In the genomic region with DNA sequence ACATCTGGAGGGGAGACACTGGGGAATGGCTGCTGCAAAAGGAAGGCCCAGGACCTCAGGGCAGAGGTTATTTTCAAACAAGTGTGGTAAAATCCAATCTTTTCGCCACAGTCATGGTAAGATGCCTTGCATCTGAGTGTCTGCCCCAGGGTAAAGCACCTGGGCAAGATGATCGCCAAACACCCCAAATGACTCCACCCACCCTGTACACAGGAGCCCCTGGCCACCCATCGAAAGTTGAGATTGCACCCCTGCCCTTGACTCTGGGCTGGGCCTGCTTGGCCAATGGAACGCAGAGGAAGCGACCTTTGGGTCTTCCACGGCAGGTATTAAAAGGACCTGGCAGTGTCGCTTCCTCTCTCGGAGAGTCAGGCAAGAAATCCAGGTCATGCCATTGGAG, we compare ENCODE assay signal across 23 cellular contexts.
DNase-seq lines count a peak whose midpoint lies in the region; ATAC-seq, FAIRE-seq and TF ChIP-seq lines count a peak whose summit lies in the region.
"Had no signal": no experiment of that assay in that cellular context is flagged by ENCODE, and none has a peak within 500 bp of the region (broad histone marks: within the 10 kb centered on the region; RNA-seq: fewer than 3 reads in every experiment).

No MANE protein-coding gene starts in this region.

- no peak overlapping the region for H3K4me3 Mint-ChIP-seq in astrocyte (ENCODE audit: unreplicated experiment)
- no peak overlapping the region for H3K4me3 Mint-ChIP-seq in osteocyte (ENCODE audit: unreplicated experiment)
- H3K4me3 Mint-ChIP-seq: B cell; CD8-positive, alpha-beta T cell; HFFc6 had no signal

- H3K4me1 Mint-ChIP-seq in astrocyte (ENCODE audit: low read depth, unreplicated experiment) = peaks cover 6% of the 10 kb centered on the region
- H3K4me1 Mint-ChIP-seq in osteocyte (ENCODE audit: unreplicated experiment) = peaks cover 63% of the 10 kb centered on the region
- H3K4me1 Mint-ChIP-seq: B cell had no signal

- H3K4me2 ChIP-seq in IMR-90 (ENCODE audit: low read depth, low read length) = no peak overlapping the region
- no peak overlapping the region for H3K4me2 ChIP-seq in astrocyte (ENCODE audit: low read length)
- H3K4me2 ChIP-seq: BLaER1 had no signal

- peak overlapping the region; percentile 92 for H2BK20ac ChIP-seq in IMR-90 (ENCODE audit: low read depth, low read length)

- POLR2A ChIA-PET in IMR-90 (lab: Charles Lee; ENCODE audit: unreplicated experiment) = no interaction called here

- in situ Hi-C loops in IMR-90 (cut with MboI; ENCODE audit: low sequenced_read_pairs) = no loop called here

- H3K56ac ChIP-seq in IMR-90 (ENCODE audit: extremely low read depth, insufficient read depth, low read length) = no peak overlapping the region

- no peak for ATAC-seq in IMR-90 (ENCODE audit: low read depth)
- ATAC-seq in upper lobe of right lung = no peak
- ATAC-seq in HG03432 (IDR thresholded peaks at IDR 0.05; ENCODE audit: unreplicated experiment) = no peak
- ATAC-seq: CD8-positive, alpha-beta T cell had no signal

- H3K27me3 ChIP-seq in IMR-90 (ENCODE audit: control insufficient read depth, insufficient read depth, low read length) (peaks cover 2% of the 10 kb centered on the region; the same call in 1 of the 2 replicates), astrocyte (ENCODE audit: insufficient read depth, low read length) (no peaks in the 10 kb centered on the region), upper lobe of right lung (no peaks in the 10 kb centered on the region), vagina (no peaks in the 10 kb centered on the region)
- H3K27me3 ChIP-seq: BLaER1 had no signal

- TF ChIP-seq POLR2A in IMR-90 (IDR thresholded peaks at IDR 0.05; ENCODE audit: low read depth, low read length) (no peak), vagina (IDR thresholded peaks at IDR 0.05) (no peak)

- no peak overlapping the region for H2BK5ac ChIP-seq in IMR-90 (ENCODE audit: low read depth, low read length, poor library complexity, severe bottlenecking)

- H4K20me1 ChIP-seq in IMR-90 (ENCODE audit: insufficient read depth, low read length) (no peaks in the 10 kb centered on the region), astrocyte (ENCODE audit: insufficient read depth, low read length) (no peaks in the 10 kb centered on the region)
- H4K20me1 ChIP-seq: BLaER1 had no signal

- H2BK15ac ChIP-seq in IMR-90 (ENCODE audit: low read depth, low read length) = peak overlapping the region; percentile 71; the same call in 1 of the 3 replicates

- H2AFZ ChIP-seq in IMR-90 (replicated peaks; ENCODE audit: low read length, poor library complexity) (no peak overlapping the region), astrocyte (ENCODE audit: low read depth, low read length) (no peak overlapping the region)

- H4K5ac ChIP-seq in IMR-90 (ENCODE audit: low read depth, low read length) = no peak overlapping the region; the same call in 1 of the 2 replicates

- H3K27me3 Mint-ChIP-seq in astrocyte (ENCODE audit: low read depth, unreplicated experiment) (peaks cover 28% of the 10 kb centered on the region), osteocyte (ENCODE audit: unreplicated experiment) (no peaks in the 10 kb centered on the region)

- H3K36me3 ChIP-seq in IMR-90 (ENCODE audit: control insufficient read depth, insufficient read depth, low read length) = no peaks in the 10 kb centered on the region
- H3K36me3 ChIP-seq in astrocyte (ENCODE audit: insufficient read depth, low read length) = no peaks in the 10 kb centered on the region
- no peaks in the 10 kb centered on the region for H3K36me3 ChIP-seq in upper lobe of right lung
- no peaks in the 10 kb centered on the region for H3K36me3 ChIP-seq in vagina
- H3K36me3 ChIP-seq: BLaER1, HAP-1 had no signal

- H2BK120ac ChIP-seq in IMR-90 (ENCODE audit: low read depth, low read length) = peak overlapping the region; percentile 89

- H3K18ac ChIP-seq in IMR-90 (ENCODE audit: low read depth, low read length) = no peak overlapping the region; the same call in 1 of the 2 replicates

- H3K23ac ChIP-seq in IMR-90 (ENCODE audit: low read depth, low read length) = peak overlapping the region; percentile 94; the same call in 1 of the 2 replicates

- no peaks in the 10 kb centered on the region for H3K79me1 ChIP-seq in IMR-90 (ENCODE audit: low read depth in 1 of 2, low read length in 2 of 2)

- no peak overlapping the region for H2AK9ac ChIP-seq in IMR-90 (replicated peaks; ENCODE audit: low read depth, low read length, poor library complexity)

- H3K27ac Mint-ChIP-seq in astrocyte (ENCODE audit: unreplicated experiment) (no peak overlapping the region), osteocyte (ENCODE audit: unreplicated experiment) (peak overlapping the region; percentile 97)
- H3K27ac Mint-ChIP-seq: B cell; CD4-positive, CD25-positive, alpha-beta regulatory T cell; CD8-positive, alpha-beta T cell had no signal

- dilution Hi-C loops in IMR-90 (cut with HindIII; ENCODE audit: low sequenced_read_pairs, unreplicated experiment) = no loop called here

- H3K4me1 ChIP-seq in IMR-90 (ENCODE audit: control insufficient read depth, insufficient read depth, low read length) = peaks cover 5% of the 10 kb centered on the region
- H3K4me1 ChIP-seq in astrocyte (ENCODE audit: insufficient read depth, low read length) = peaks cover 10% of the 10 kb centered on the region
- H3K4me1 ChIP-seq in upper lobe of right lung = no peaks in the 10 kb centered on the region
- no peaks in the 10 kb centered on the region for H3K4me1 ChIP-seq in vagina
- H3K4me1 ChIP-seq: Caco-2, HAP-1 had no signal

- H3K14ac ChIP-seq in IMR-90 (replicated peaks; ENCODE audit: low read depth, low read length) = peak overlapping the region; percentile 81

- H3K9me3 Mint-ChIP-seq in astrocyte (ENCODE audit: unreplicated experiment) (peaks cover 9% of the 10 kb centered on the region), osteocyte (ENCODE audit: unreplicated experiment) (no peaks in the 10 kb centered on the region)
- H3K9me3 Mint-ChIP-seq: CD4-positive, CD25-positive, alpha-beta regulatory T cell; CD8-positive, alpha-beta T cell had no signal

- H3K4me3 ChIP-seq in IMR-90 (ENCODE audit: insufficient read depth, low read depth, low read length) (no peak overlapping the region), astrocyte (ENCODE audit: insufficient read depth, low read depth, low read length) (no peak overlapping the region), upper lobe of right lung (no peak overlapping the region), vagina (no peak overlapping the region)
- H3K4me3 ChIP-seq: BLaER1, HAP-1 had no signal

- no peaks in the 10 kb centered on the region for H3K79me2 ChIP-seq in astrocyte (ENCODE audit: insufficient read depth, low read length)

- DNase-seq in IMR-90 (no peak), astrocyte (ENCODE audit: low read depth) (no peak), osteocyte (ENCODE audit: extremely low spot score, unreplicated experiment) (no peak), upper lobe of right lung (no peak), vagina (ENCODE audit: extremely low spot score in 2 of 2) (no peak)
- DNase-seq in activated CD8-positive, alpha-beta memory T cell treated with anti-CD3 and anti-CD28 coated beads for 24 hours = no peak
- DNase-seq: Caco-2; CD4-positive, CD25-positive, alpha-beta regulatory T cell; CD8-positive, alpha-beta T cell; DMS153; DND-41; GOT3; HFFc6 had no signal

- peak overlapping the region; percentile 57 for H4K91ac ChIP-seq in IMR-90 (ENCODE audit: insufficient read depth, low read depth, low read length)

- no TSS peak for BruUV-seq in IMR-90 (replicated peaks; lab: Mats Ljungman, UMichigan)

- H4K8ac ChIP-seq in IMR-90 (ENCODE audit: low read depth in 2 of 2, low read length in 2 of 2) = peak overlapping the region in 1 of 2 experiments; percentile 83; a peak in 2 of 4 replicates

- H3K4ac ChIP-seq in IMR-90 (ENCODE audit: low read depth, low read length) = peak overlapping the region; percentile 95

- H2AK5ac ChIP-seq in IMR-90 (ENCODE audit: low read depth, low read length) = peak overlapping the region; percentile 76; the same call in 1 of the 2 replicates

- intact Hi-C loops in IMR-90 (cut with micrococcal nuclease) (no loop called here), upper lobe of right lung (cut with DNase I) (no loop called here), vagina (cut with DNase I) (no loop called here)

- no CpG with 5 or more reads among the region's 8 CpGs for WGBS in IMR-90 (ENCODE audit: extremely low coverage in 2 of 2, insufficient read length in 1 of 2), 2 experiments

- H3K9me1 ChIP-seq in IMR-90 (ENCODE audit: insufficient read depth, low read length) = peaks cover 13% of the 10 kb centered on the region; the same call in 1 of the 2 replicates

- H3K9ac ChIP-seq in IMR-90 (ENCODE audit: low read depth, low read length) (no peak overlapping the region), astrocyte (ENCODE audit: low read length) (no peak overlapping the region)
- H3K9ac ChIP-seq: BLaER1 had no signal

- FAIRE-seq in astrocyte (lab: Jason Lieb, UNC) = no peak
- FAIRE-seq: A204.1, G401.6, GM12892, H54 had no signal

- H3K9me3 ChIP-seq in IMR-90 (ENCODE audit: control insufficient read depth, insufficient read depth, low read length) = peaks cover 6% of the 10 kb centered on the region
- H3K9me3 ChIP-seq in astrocyte (ENCODE audit: insufficient read depth, low read depth, low read length) = peaks cover 3% of the 10 kb centered on the region
- H3K9me3 ChIP-seq in upper lobe of right lung = no peaks in the 10 kb centered on the region
- no peaks in the 10 kb centered on the region for H3K9me3 ChIP-seq in vagina
- H3K9me3 ChIP-seq: BLaER1, HAP-1 had no signal

- no peak for TF ChIP-seq RAD21 in IMR-90 (IDR thresholded peaks at IDR 0.05; ENCODE audit: low read length)

- H3K27ac ChIP-seq in IMR-90 (ENCODE audit: insufficient read depth, low read length) (no peak overlapping the region), astrocyte (ENCODE audit: low read depth, low read length) (peak overlapping the region; percentile 85), upper lobe of right lung (peak overlapping the region; percentile 75), vagina (no peak overlapping the region)
- H3K27ac ChIP-seq: 22Rv1, BLaER1, C4-2B had no signal

- CTCF ChIA-PET in IMR-90 (lab: Yijun Ruan, JAX) = interaction anchor here (1.4 kb wide), 1 partner anchor 13 kb away, joined by 3 read pairs; no protein-coding TSS in a partner anchor

- TF ChIP-seq CTCF in IMR-90 (conservative IDR thresholded peaks at IDR 0.05; ENCODE audit: low read depth, low read length) (no peak), astrocyte (IDR thresholded peaks at IDR 0.05; ENCODE audit: insufficient read depth, low read depth, low read length) (no peak), osteocyte (IDR thresholded peaks at IDR 0.05) (no peak), upper lobe of right lung (IDR thresholded peaks at IDR 0.05) (no peak), vagina (IDR thresholded peaks at IDR 0.05) (no peak)

- H3K36me3 Mint-ChIP-seq in astrocyte (ENCODE audit: low read depth, unreplicated experiment) (no peaks in the 10 kb centered on the region), osteocyte (ENCODE audit: unreplicated experiment) (no peaks in the 10 kb centered on the region)
- H3K36me3 Mint-ChIP-seq: CD4-positive, CD25-positive, alpha-beta regulatory T cell; CD8-positive, alpha-beta T cell had no signal

TF ChIP-seq in IMR-90, 13 proteins besides CTCF, POLR2A, EP300 and RAD21 (continues in another document):
- TF ChIP-seq RFX5 (IDR thresholded peaks at IDR 0.05; ENCODE audit: low read depth, low read length) (no peak), FOS (IDR thresholded peaks at IDR 0.05; ENCODE audit: low read depth, low read length) (no peak), BHLHE40 (IDR thresholded peaks at IDR 0.05; ENCODE audit: low read depth, low read length) (no peak)

Comparison
In these comparisons a context has a peak if more than half of its experiments do, and no peak if none do; other contexts are left out.
1. H3K27ac ChIP-seq: peak in astrocyte (single experiment) and upper lobe of right lung (single experiment); none in IMR-90 (single experiment) and vagina (single experiment).